1 cellular context compared by ENCODE assay signal in genomic region chr16:30972872-30973271, GRCh38.
TF ChIP-seq lines count a peak whose summit lies in the region.

No MANE protein-coding gene starts in this region.

TF ChIP-seq in GM23338, 12 proteins besides CTCF, POLR2A, EP300 and RAD21 (continued from another document):
- TF ChIP-seq ZNF462 (CRISPR knock-in tag; IDR thresholded peaks at IDR 0.05) = no peak
- TF ChIP-seq NANOG (IDR thresholded peaks at IDR 0.05; ENCODE audit: borderline replicate concordance) = no peak
